Comparison of ENCODE assay signal across 32 cellular contexts in the genomic region with DNA sequence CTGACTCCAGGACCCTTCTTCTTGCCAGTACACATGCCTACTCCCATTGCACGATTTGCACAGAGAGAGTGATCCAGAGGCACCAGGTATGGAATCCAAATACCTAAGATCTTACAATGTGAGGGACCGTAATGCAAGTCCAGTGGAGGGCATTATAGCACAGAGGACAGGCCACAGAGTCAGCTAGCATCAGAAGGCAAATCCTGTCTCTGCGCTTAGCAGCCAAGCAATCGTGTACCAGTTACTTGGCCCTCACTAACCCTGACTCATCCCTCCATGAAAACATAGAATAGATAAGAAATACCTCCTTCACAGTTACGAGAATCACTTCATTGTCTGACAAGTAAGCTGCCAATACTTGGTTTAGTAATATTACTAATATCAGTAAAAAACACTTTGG.
"Had no signal": no experiment of that assay in that cellular context is flagged by ENCODE, and none has a peak within 500 bp of the region (broad histone marks: within the 10 kb centered on the region; RNA-seq: fewer than 3 reads in every experiment).

No MANE protein-coding gene starts in this region.

- H3K27ac ChIP-seq: adrenal gland, cardiac muscle cell, colonic mucosa, KMS-11, PC-9, SJCRH30, SK-N-MC, VCaP had no signal

- ATAC-seq: activated CD8-positive, alpha-beta T cell treated with anti-CD3 and anti-CD28 coated beads for 36 hours; activated T-cell treated with anti-CD3 and anti-CD28 coated beads, Interleukin-2, amount 50 U/mL, for 72 hours; activated T-helper 17 cell treated with anti-CD3 and anti-CD28 coated beads, Interleukin-2, amount 50 U/mL, for 72 hours had no signal

- H3K9me3 ChIP-seq: adrenal gland, colonic mucosa, SJCRH30 had no signal

- H3K36me3 ChIP-seq: adrenal gland, cardiac muscle cell, colonic mucosa, SJCRH30 had no signal

- H3K4me3 ChIP-seq: adrenal gland, cardiac muscle cell, colonic mucosa, PC-9, SJCRH30, SK-N-MC had no signal

- H3K4me1 ChIP-seq: adrenal gland, colonic mucosa, SJCRH30 had no signal

- H3K27me3 ChIP-seq: adrenal gland, cardiac muscle cell, colonic mucosa, SJCRH30 had no signal

- DNase-seq: activated CD4-positive, alpha-beta T cell treated with anti-CD3 and anti-CD28 coated beads, Interleukin-2, amount 10 ng/mL, durations not matched to agents 24 days and 14 days; activated CD4-positive, alpha-beta T cell treated with anti-CD3 and anti-CD28 coated beads, Interleukin-2, amount 50 U/mL, for 4 hours; activated CD4-positive, CD25-positive, alpha-beta regulatory T cell; activated CD8-positive, alpha-beta T cell treated with anti-CD3 and anti-CD28 coated beads for 36 hours; activated effector memory CD4-positive, alpha-beta T cell treated with anti-CD3 and anti-CD28 coated beads, Interleukin-2, amount 50 U/mL, for 16 hours; activated naive CD4-positive, alpha-beta T cell; activated naive CD8-positive, alpha-beta T cell treated with anti-CD3 and anti-CD28 coated beads, Interleukin-2, amount 10 ng/mL, durations not matched to agents 7 days and 5 days; activated T-cell treated with anti-CD3 and anti-CD28 coated beads, Interleukin-2, amount 50 U/mL, for 1 hour; activated T-cell treated with anti-CD3 and anti-CD28 coated beads, Interleukin-2, amount 50 U/mL, for 72 hours; adrenal gland; anterior cingulate cortex; colonic mucosa; MM.1S; MV-4-11; NCI-H1092; NCI-H1436 treated with DMSO at 0.1 percent for 48 hours; NCI-H1694 treated with DMSO at 0.1 percent for 48 hours; NCI-H2029; NCI-H2171; NCI-H446; NCI-H524; NCI-H69; NCI-H82; NK-92 treated with Interleukin-12 subunit alpha and Interleukin-12 subunit beta, amount 100 ng/mL, for 24 hours; PC-9; SHP77; SJCRH30 had no signal
